12 cellular contexts compared by ENCODE assay signal in genomic region chr7:67788689-67789088, GRCh38.
A peak's percentile ranks its signal among the peaks of the same experiment; 100 is the strongest.
DNase-seq lines count a peak whose midpoint lies in the region; ATAC-seq and TF ChIP-seq lines count a peak whose summit lies in the region.
"Had no signal": no experiment of that assay in that cellular context is flagged by ENCODE, and none has a peak within 500 bp of the region (broad histone marks: within the 10 kb centered on the region; RNA-seq: fewer than 3 reads in every experiment).

No MANE protein-coding gene starts in this region.

- no peaks in the 10 kb centered on the region for H3K36me3 ChIP-seq in BE2C
- no peaks in the 10 kb centered on the region for H3K36me3 ChIP-seq in lower lobe of right lung
- H3K36me3 ChIP-seq: upper lobe of left lung had no signal

- no peaks in the 10 kb centered on the region for H3K36me3 Mint-ChIP-seq in neural crest cell (ENCODE audit: low read depth)
- peaks cover 0 to 7% (median 0%) of the 10 kb centered on the region in 3 donors for H3K36me3 Mint-ChIP-seq in naive thymus-derived CD8-positive, alpha-beta T cell

- peaks cover 4% of the 10 kb centered on the region for H3K27me3 Mint-ChIP-seq in neural crest cell (ENCODE audit: low read depth)
- peaks cover 0 to 14% (median 4%) of the 10 kb centered on the region in 5 donors for H3K27me3 Mint-ChIP-seq in naive thymus-derived CD8-positive, alpha-beta T cell

- intact Hi-C loops in lower lobe of right lung (cut with DNase I), result no loop called here

- H3K4me3 Mint-ChIP-seq in neural crest cell, result no peak overlapping the region
- no peak overlapping the region for H3K4me3 Mint-ChIP-seq in naive thymus-derived CD8-positive, alpha-beta T cell

- POLR2A ChIA-PET in naive thymus-derived CD8-positive, alpha-beta T cell (lab: Charles Lee), result no interaction called here

- no peak overlapping the region for H3K27ac Mint-ChIP-seq in neural crest cell (ENCODE audit: unreplicated experiment)
- H3K27ac Mint-ChIP-seq in naive thymus-derived CD8-positive, alpha-beta T cell, result no peak overlapping the region

- TF ChIP-seq CTCF in BE2C (IDR thresholded peaks at IDR 0.05; ENCODE audit: low read depth, low read length), result peak; percentile 86
- peak; percentile 15 for TF ChIP-seq CTCF in NB4 (IDR thresholded peaks at IDR 0.05; ENCODE audit: low read depth, low read length)
- peak; percentile 22 for TF ChIP-seq CTCF in choroid plexus epithelial cell (conservative IDR thresholded peaks at IDR 0.05; ENCODE audit: low read depth, low read length)
- TF ChIP-seq CTCF in neural crest cell (conservative IDR thresholded peaks at IDR 0.05), result peak; percentile 60
- no peak for TF ChIP-seq CTCF in lower lobe of right lung (IDR thresholded peaks at IDR 0.05)

- H3K9me3 ChIP-seq in BE2C, result 0 out of 2 replicates have a peak, but pooled peaks cover 2% of the 10 kb centered on the region
- H3K9me3 ChIP-seq in lower lobe of right lung, result no peaks in the 10 kb centered on the region
- H3K9me3 ChIP-seq: upper lobe of left lung had no signal

- no peaks in the 10 kb centered on the region for H3K9me3 Mint-ChIP-seq in neural crest cell
- H3K9me3 Mint-ChIP-seq in naive thymus-derived CD8-positive, alpha-beta T cell, result peaks cover 0 to 42% (median 11%) of the 10 kb centered on the region in 9 donors

- no peaks in the 10 kb centered on the region for H3K4me1 Mint-ChIP-seq in neural crest cell
- peaks cover 0 to 1% (median 0%) of the 10 kb centered on the region in 4 donors for H3K4me1 Mint-ChIP-seq in naive thymus-derived CD8-positive, alpha-beta T cell

- no peak overlapping the region for H3K27ac ChIP-seq in lower lobe of right lung
- H3K27ac ChIP-seq: upper lobe of left lung had no signal

- ATAC-seq in HG02938 (IDR thresholded peaks at IDR 0.05; ENCODE audit: unreplicated experiment) (no peak), lower lobe of right lung (no peak), HG02623 (IDR thresholded peaks at IDR 0.05; ENCODE audit: unreplicated experiment) (no peak)
- no peak for ATAC-seq in naive thymus-derived CD8-positive, alpha-beta T cell

- DNase-seq in BE2C (peak; percentile 62), NB4 (ENCODE audit: low read depth) (no peak), choroid plexus epithelial cell (ENCODE audit: low read depth) (peak; percentile 1), neural crest cell (ENCODE audit: low read depth, low spot score) (peak; percentile 5), lower lobe of right lung (no peak)
- no peak for DNase-seq in naive thymus-derived CD8-positive, alpha-beta T cell
- DNase-seq: activated effector memory CD4-positive, alpha-beta T cell treated with Interleukin-2 at 50 U/mL for 16 hours; NCI-H187 treated with DMSO at 0.1 percent for 48 hours; SHP77 treated with DMSO at 0.1 percent for 48 hours; upper lobe of left lung had no signal

- H3K4me1 ChIP-seq in BE2C (no peaks in the 10 kb centered on the region), lower lobe of right lung (no peaks in the 10 kb centered on the region)
- H3K4me1 ChIP-seq: upper lobe of left lung had no signal

- H3K4me3 ChIP-seq in BE2C (ENCODE audit: low read depth, low read length) (no peak overlapping the region), NB4 (ENCODE audit: low read depth, low read length) (no peak overlapping the region), choroid plexus epithelial cell (ENCODE audit: low read depth, low read length) (no peak overlapping the region), lower lobe of right lung (no peak overlapping the region)
- H3K4me3 ChIP-seq: upper lobe of left lung had no signal

- TF ChIP-seq POLR2A in NB4 (IDR thresholded peaks at IDR 0.05; ENCODE audit: extremely low read depth, insufficient read length), result no peak

- H3K27me3 ChIP-seq in BE2C (no peaks in the 10 kb centered on the region), lower lobe of right lung (ENCODE audit: low read depth) (no peaks in the 10 kb centered on the region)
- H3K27me3 ChIP-seq: upper lobe of left lung had no signal

Comparison
In these comparisons a context has a peak if more than half of its experiments do, and no peak if none do; other contexts are left out.
1. DNase-seq: peak in BE2C (single experiment), choroid plexus epithelial cell (single experiment) and neural crest cell (single experiment); none in NB4 (single experiment), lower lobe of right lung (single experiment) and naive thymus-derived CD8-positive, alpha-beta T cell (0 of 10).